Comparison of ENCODE assay signal across 9 cellular contexts in genomic region chr2:56474412-56475158, GRCh38.
A peak's percentile ranks its signal among the peaks of the same experiment; 100 is the strongest.
DNase-seq lines count a peak whose midpoint lies in the region; ATAC-seq and TF ChIP-seq lines count a peak whose summit lies in the region.
"Had no signal": no experiment of that assay in that cellular context is flagged by ENCODE, and none has a peak within 500 bp of the region (broad histone marks: within the 10 kb centered on the region; RNA-seq: fewer than 3 reads in every experiment).

No MANE protein-coding gene starts in this region.

- peak; percentile 61 to 92 for ATAC-seq in gastrocnemius medialis
- no peak for ATAC-seq in GM21515 (IDR thresholded peaks at IDR 0.05; ENCODE audit: unreplicated experiment)

- no peaks in the 10 kb centered on the region for H3K36me3 ChIP-seq in gastrocnemius medialis

- intact Hi-C loops in gastrocnemius medialis (cut with DNase I; ENCODE audit: low total_unique reads), result no loop called here

- in situ Hi-C loops in gastrocnemius medialis (cut with MboI; ENCODE audit: low sequenced_read_pairs in 4 of 4), result no loop called here

- H3K4me1 ChIP-seq in gastrocnemius medialis, result peaks cover 18 to 31% of the 10 kb centered on the region in 2 donors

- DNase-seq in HS-5 (ENCODE audit: low read depth) (peak; percentile 3), NCI-H2171 treated with DMSO at 0.1 percent for 48 hours (lab: John Stamatoyannopoulos, UW) (peak; percentile 98), fibroblast of gingiva (ENCODE audit: low read depth) (peak; percentile 13), gastrocnemius medialis (peak in 1 of 2 donors; percentile 42), nephron progenitor cell (no peak)
- DNase-seq in NK-92 treated with Interleukin-12 subunit alpha and Interleukin-12 subunit beta, amount 100 ng/mL, for 24 hours (lab: John Stamatoyannopoulos, UW), result no peak
- DNase-seq: activated T-cell treated with anti-CD3 and anti-CD28 coated beads for 4 hours had no signal

- no peak overlapping the region for H3K4me3 ChIP-seq in gastrocnemius medialis
- H3K4me3 ChIP-seq: SK-N-MC had no signal

- H3K27ac Mint-ChIP-seq in nephron progenitor cell, result no peak overlapping the region

- H3K9me3 ChIP-seq in gastrocnemius medialis, result no peaks in the 10 kb centered on the region

- TF ChIP-seq CTCF in gastrocnemius medialis (IDR thresholded peaks at IDR 0.05 in 4 of 5, conservative IDR thresholded peaks at IDR 0.05 in 1 of 5) (no peak), nephron progenitor cell (IDR thresholded peaks at IDR 0.05) (no peak)

- no peaks in the 10 kb centered on the region for H3K36me3 Mint-ChIP-seq in nephron progenitor cell (ENCODE audit: low read depth)

- no peak overlapping the region for H3K4me3 Mint-ChIP-seq in nephron progenitor cell

- peak overlapping the region in 1 of 4 donors; percentile 55 for H3K27ac ChIP-seq in gastrocnemius medialis
- H3K27ac ChIP-seq: SK-N-MC had no signal

- H3K4me1 Mint-ChIP-seq in nephron progenitor cell, result no peaks in the 10 kb centered on the region

- H3K9me3 Mint-ChIP-seq in nephron progenitor cell, result no peaks in the 10 kb centered on the region

- no peaks in the 10 kb centered on the region for H3K27me3 ChIP-seq in gastrocnemius medialis

- no peak for TF ChIP-seq POLR2A in gastrocnemius medialis (IDR thresholded peaks at IDR 0.05)

- peaks cover 5% of the 10 kb centered on the region for H3K27me3 Mint-ChIP-seq in nephron progenitor cell (ENCODE audit: low read depth, poor library complexity)

Comparison
In these comparisons a context has a peak if more than half of its experiments do, and no peak if none do; other contexts are left out.
1. DNase-seq: peak in HS-5 (single experiment), NCI-H2171 treated with DMSO at 0.1 percent for 48 hours (single experiment) and fibroblast of gingiva (single experiment); none in NK-92 treated with Interleukin-12 subunit alpha and Interleukin-12 subunit beta, amount 100 ng/mL, for 24 hours (single experiment) and nephron progenitor cell (single experiment).